ENCODE assay signal across 8 cellular contexts in the genomic region with DNA sequence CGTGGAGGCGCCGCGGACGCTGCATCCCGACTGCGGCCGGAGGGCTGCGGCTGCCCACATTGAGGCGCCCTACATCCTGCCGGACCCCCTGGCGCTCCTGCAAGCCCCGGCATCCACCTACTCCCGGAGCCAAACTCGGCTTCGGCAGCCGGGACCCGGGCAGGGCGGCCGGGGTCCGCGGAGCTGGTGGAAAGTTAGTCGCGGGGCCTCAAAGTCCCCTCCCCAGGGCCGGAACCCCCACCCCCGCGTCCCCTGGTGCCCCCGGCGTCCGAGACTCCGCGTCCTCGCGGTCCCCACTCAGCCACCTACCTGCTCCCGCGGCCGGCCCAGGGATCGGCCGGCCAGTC. TPM values are rescaled to one million over a fixed set of nuclear protein-coding genes. Genes with fewer than 3 reads are reported as not detected.
DNase-seq lines count a peak whose midpoint lies in the region; ATAC-seq, FAIRE-seq and TF ChIP-seq lines count a peak whose summit lies in the region.

No MANE protein-coding gene starts in this region.

- ATAC-seq in pancreas, result no peak
- ATAC-seq in HG02981 (IDR thresholded peaks at IDR 0.05; ENCODE audit: unreplicated experiment), result no peak
- ATAC-seq in GM18870 (IDR thresholded peaks at IDR 0.05; ENCODE audit: unreplicated experiment), result no peak
- ATAC-seq in GM19328 (IDR thresholded peaks at IDR 0.05; ENCODE audit: unreplicated experiment), result no peak

- H3K27ac ChIP-seq in BLaER1 treated with 17β-estradiol and CSF1 and Interleukin-3, amounts not matched to agents 10 nM and 100 nM, result no peak overlapping the region
- H3K27ac ChIP-seq in pancreas, result no peak overlapping the region

- H3K27me3 ChIP-seq in BLaER1 treated with 17β-estradiol and CSF1 and Interleukin-3, amounts not matched to agents 10 nM and 100 nM, result peaks cover 74 to 90% (median 80%) of the 10 kb centered on the region in 11 experiments
- H3K27me3 ChIP-seq in NT2/D1 (ENCODE audit: insufficient read depth, insufficient read length), result peaks cover 73% of the 10 kb centered on the region
- peaks cover 0 to 13% (median 2%) of the 10 kb centered on the region in 4 donors for H3K27me3 ChIP-seq in pancreas

- peak overlapping the region; percentile 25 to 61 (median 49); a peak in 18 of 22 replicates for H3K9ac ChIP-seq in BLaER1 treated with 17β-estradiol and CSF1 and Interleukin-3, amounts not matched to agents 10 nM and 100 nM
- H3K9ac ChIP-seq in NT2/D1 (ENCODE audit: insufficient read length, low read depth), result peak overlapping the region; percentile 68

- H3K9me3 ChIP-seq in BLaER1 treated with 17β-estradiol and CSF1 and Interleukin-3, amounts not matched to agents 10 nM and 100 nM (replicated peaks in 1 of 11), result no peaks in the 10 kb centered on the region
- no peaks in the 10 kb centered on the region for H3K9me3 ChIP-seq in NT2/D1 (ENCODE audit: insufficient read depth, low read length)
- H3K9me3 ChIP-seq in pancreas, result no peaks in the 10 kb centered on the region

- peaks cover 0 to 40% (median 22%) of the 10 kb centered on the region in 11 experiments; a peak in 14 of 22 replicates for H4K20me1 ChIP-seq in BLaER1 treated with 17β-estradiol and CSF1 and Interleukin-3, amounts not matched to agents 10 nM and 100 nM

- peak overlapping the region; percentile 92 to 99 (median 98) for H3K4me2 ChIP-seq in BLaER1 treated with 17β-estradiol and CSF1 and Interleukin-3, amounts not matched to agents 10 nM and 100 nM

- peaks cover 5 to 23% (median 18%) of the 10 kb centered on the region in 10 experiments; a peak in 15 of 20 replicates for H3K4me1 ChIP-seq in BLaER1 treated with 17β-estradiol and CSF1 and Interleukin-3, amounts not matched to agents 10 nM and 100 nM
- H3K4me1 ChIP-seq in NT2/D1 (ENCODE audit: insufficient read depth, insufficient read length) (peaks cover 16% of the 10 kb centered on the region), pancreas (peaks cover 0 to 11% (median 8%) of the 10 kb centered on the region in 3 donors)

- H3K4me3 ChIP-seq in BLaER1 treated with 17β-estradiol and CSF1 and Interleukin-3, amounts not matched to agents 10 nM and 100 nM, result peak overlapping the region; percentile 56 to 74 (median 63)
- H3K4me3 ChIP-seq in NT2/D1 (ENCODE audit: insufficient read length, low read depth) (peak overlapping the region; percentile 69), epithelial cell of proximal tubule (ENCODE audit: low read depth, low read length) (peak overlapping the region; percentile 63), pancreas (peak overlapping the region; percentile 35 to 48 (median 44))

- no peak for DNase-seq in NT2/D1 (ENCODE audit: low read depth, low spot score)
- no peak for DNase-seq in epithelial cell of proximal tubule (ENCODE audit: low read depth)
- peak in 1 of 6 donors; percentile 60 for DNase-seq in pancreas
- no peak for DNase-seq in CD1c-positive myeloid dendritic cell (ENCODE audit: extremely low spot score)

- TF ChIP-seq CTCF in epithelial cell of proximal tubule (conservative IDR thresholded peaks at IDR 0.05; ENCODE audit: low read depth, low read length) (no peak), pancreas (IDR thresholded peaks at IDR 0.05) (no peak)

- intact Hi-C loops in pancreas (cut with DNase I), result no loop called here

- 0 to 1% methylated on average over 26 to 39 of the region's 39 CpGs for WGBS in pancreas, 2 donors

- no peak for FAIRE-seq in pancreas (lab: Jason Lieb, UNC)

- H3K36me3 ChIP-seq in BLaER1 treated with 17β-estradiol and CSF1 and Interleukin-3, amounts not matched to agents 10 nM and 100 nM, result no peaks in the 10 kb centered on the region
- H3K36me3 ChIP-seq in NT2/D1 (ENCODE audit: insufficient read depth, insufficient read length, low read length), result no peaks in the 10 kb centered on the region
- no peaks in the 10 kb centered on the region for H3K36me3 ChIP-seq in pancreas

RNA-seq across cellular contexts. Expression of a gene that starts 0.3 kb away (rescaled TPM):
- 0.65 and 3.7 TPM in 2 replicates for total RNA-seq in epithelial cell of proximal tubule
- total RNA-seq in pancreas, result under 1 TPM; 0.19 to 0.57 (median 0.37) TPM
- under 1 TPM; 0.34 to 0.87 TPM for polyA plus RNA-seq in pancreas

RNA-seq across cellular contexts. Expression of a gene that starts 40.1 kb away (rescaled TPM):
- total RNA-seq in epithelial cell of proximal tubule (15.9 and 26.0 TPM in 2 replicates), pancreas (10 to 100 TPM; 16.8 to 20.2 (median 18.7) TPM)
- 10 to 100 TPM in 1 of 2 donors, 1 to 10 TPM in 1; 8.3 to 16.2 TPM for polyA plus RNA-seq in pancreas
